Comparison of ENCODE assay signal across 1 cellular context in the genomic region with DNA sequence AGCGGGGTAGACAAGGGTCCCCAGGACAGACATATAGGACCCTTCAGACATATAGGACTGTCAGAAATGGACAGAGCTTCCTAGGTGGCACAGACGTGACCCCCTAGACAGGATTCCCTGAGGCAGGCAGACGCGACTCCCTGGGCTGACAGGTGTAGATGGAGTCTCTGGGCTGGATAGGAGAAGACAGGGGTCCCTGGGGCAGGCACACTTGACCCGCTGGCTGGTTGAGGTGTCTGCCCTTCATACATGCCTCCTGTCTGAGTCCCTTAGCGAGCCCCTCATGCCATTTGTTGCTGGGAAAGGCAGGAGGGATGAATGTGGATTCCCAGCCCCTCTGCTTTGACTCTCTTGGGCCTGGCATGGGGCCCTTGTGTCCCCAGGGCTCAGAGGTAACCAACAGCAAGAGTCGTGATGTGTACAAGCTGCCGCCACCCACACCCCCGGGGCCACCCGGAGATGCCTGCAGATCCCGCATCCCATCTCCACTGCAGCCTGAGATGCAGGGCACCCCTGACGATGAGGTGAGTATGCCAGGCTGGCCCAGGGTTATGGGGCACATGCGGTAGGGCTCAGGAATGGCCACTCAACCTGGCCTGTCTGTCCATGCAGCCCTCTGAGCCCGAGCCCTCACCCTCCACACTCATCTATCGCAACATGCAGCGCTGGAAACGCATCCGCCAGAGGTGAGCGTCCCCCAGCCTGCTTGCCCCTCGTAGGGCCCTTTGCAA.
TF ChIP-seq lines count a peak whose summit lies in the region.

No MANE protein-coding gene starts in this region.

TF ChIP-seq in K562, 482 proteins besides CTCF, POLR2A, EP300 and RAD21:
- TF ChIP-seq NONO (IDR thresholded peaks at IDR 0.05; ENCODE audit: low read depth in 2 of 2, low read length in 1 of 2), result no peak
- peak; percentile 35; the same call in 1 of the 2 replicates for TF ChIP-seq POLR2G (IDR thresholded peaks at IDR 0.05; ENCODE audit: low read depth, low read length)
- TF ChIP-seq RBFOX2 (IDR thresholded peaks at IDR 0.05; ENCODE audit: low read depth, low read length), result peak; percentile 38; the same call in 1 of the 2 replicates
